In genomic region chr9:137277329-137278041, GRCh38 we compare ENCODE assay signal across 8 cellular contexts. TPM values are rescaled to one million over a fixed set of nuclear protein-coding genes. Genes with fewer than 3 reads are reported as not detected.
A peak's percentile ranks its signal among the peaks of the same experiment; 100 is the strongest.
DNase-seq lines count a peak whose midpoint lies in the region; ATAC-seq and TF ChIP-seq lines count a peak whose summit lies in the region.

Gene TOR4A, plus strand, starts transcription at chr9:137277726. Its CDS starts 964 bp downstream, at chr9:137278690.

- peak within 1 kb of the TSS; percentile 100 for H2BK15ac ChIP-seq in mesenchymal stem cell (ENCODE audit: low read depth, poor library complexity, severe bottlenecking)

- in situ Hi-C loops in endometrial microvascular endothelial cells (cut with HindIII; ENCODE audit: inconsistent ontology term, low pct_unique_long_range_greater_than_20kb, low sequenced_read_pairs), result no loop called here

- DNase-seq in CD8-positive, alpha-beta T cell, result peak in 1 of 7 experiments; percentile 28
- DNase-seq in T-helper 17 cell (no peak), mesenchymal stem cell (peak; percentile 93), upper lobe of left lung (peak; percentile 91 to 98)
- no peak for DNase-seq in stimulated activated CD4-positive, alpha-beta T cell treated with anti-CD3 and anti-CD28 coated beads, Interleukin-12 subunit alpha, Interleukin-12 subunit beta, amount 100 ng/mL, for 4 hours

- TF ChIP-seq POLR2A in GM19099 (IDR thresholded peaks at IDR 0.05; ENCODE audit: extremely low read depth, insufficient read length, low read depth) (peak; percentile 74), upper lobe of left lung (IDR thresholded peaks at IDR 0.05) (peak in 2 of 4 donors; percentile 60 to 85)

- peak in 2 of 4 donors; percentile 67 to 69 for TF ChIP-seq EP300 in upper lobe of left lung (IDR thresholded peaks at IDR 0.05)

- no peak within 1 kb of the TSS for H3K27ac ChIP-seq in CD8-positive, alpha-beta T cell (ENCODE audit: low read depth, low read length)
- H3K27ac ChIP-seq in mesenchymal stem cell (ENCODE audit: low read length, poor library complexity, severe bottlenecking), result peak within 1 kb of the TSS; percentile 84
- H3K27ac ChIP-seq in upper lobe of left lung, result peak within 1 kb of the TSS; percentile 95 to 98 (median 96)

- H3K4ac ChIP-seq in mesenchymal stem cell (ENCODE audit: low read depth in 1 of 2, low read length in 2 of 2), result peak within 1 kb of the TSS; percentile 95 to 97

- CTCF ChIA-PET in CD8-positive, alpha-beta T cell (lab: Charles Lee), result interaction anchor here (1.5 kb wide), 1 partner anchor 9 kb away, joined by 4 read pairs; no protein-coding TSS in a partner anchor

- under 1% methylated on average over 22 of the region's 25 CpGs for WGBS in mesenchymal stem cell
- 1 to 14% methylated on average over 13 to 20 of the region's 25 CpGs for WGBS in upper lobe of left lung, 2 donors

- H3K27me3 Mint-ChIP-seq in CD8-positive, alpha-beta T cell (ENCODE audit: low read depth), result peaks cover 13% of the 10 kb centered on the region
- peaks cover 5% of the 10 kb centered on the region for H3K27me3 Mint-ChIP-seq in T-helper 17 cell

- intact Hi-C loops in CD8-positive, alpha-beta T cell (cut with DNase I, micrococcal nuclease), result no loop called here

- peak within 1 kb of the TSS; percentile 51 to 82 for H3K23ac ChIP-seq in mesenchymal stem cell (ENCODE audit: low read length in 2 of 2)

- peak within 1 kb of the TSS; percentile 37 for H2BK5ac ChIP-seq in mesenchymal stem cell (ENCODE audit: low read depth, low read length, poor library complexity, severe bottlenecking)

- peaks cover 39% of the 10 kb centered on the region for H3K79me1 ChIP-seq in mesenchymal stem cell (replicated peaks; ENCODE audit: low read length, poor library complexity, severe bottlenecking)

- H3K36me3 Mint-ChIP-seq in CD8-positive, alpha-beta T cell, result peaks cover 7% of the 10 kb centered on the region
- H3K36me3 Mint-ChIP-seq in T-helper 17 cell (ENCODE audit: low read depth), result no peaks in the 10 kb centered on the region

- H2BK120ac ChIP-seq in mesenchymal stem cell (ENCODE audit: low read depth, low read length), result peak within 1 kb of the TSS; percentile 98

- peak within 1 kb of the TSS; percentile 80 for H3K4me2 ChIP-seq in mesenchymal stem cell (ENCODE audit: low read length, poor library complexity, severe bottlenecking)

- peak within 1 kb of the TSS; percentile 95 to 97 for H2BK12ac ChIP-seq in mesenchymal stem cell (ENCODE audit: low read length in 2 of 2)

- H4K8ac ChIP-seq in mesenchymal stem cell (ENCODE audit: low read length), result peak within 1 kb of the TSS; percentile 94

- POLR2A ChIA-PET in CD8-positive, alpha-beta T cell (lab: Charles Lee), result interaction anchor here (1.6 kb wide), 1 partner anchor 37 kb away, joined by 5 read pairs; the partner anchor contains the start of gene TUBB4B

- H3K4me3 ChIP-seq in CD8-positive, alpha-beta T cell (ENCODE audit: low read depth, low read length), result peak within 1 kb of the TSS; percentile 27
- H3K4me3 ChIP-seq in mesenchymal stem cell (ENCODE audit: insufficient read depth in 1 of 2, low read depth in 1 of 2, low read length in 2 of 2) (peak within 1 kb of the TSS; percentile 63 to 70), upper lobe of left lung (peak within 1 kb of the TSS; percentile 64 to 86 (median 70))

- peaks cover 4% of the 10 kb centered on the region for H3K4me1 Mint-ChIP-seq in CD8-positive, alpha-beta T cell (ENCODE audit: low read depth)
- H3K4me1 Mint-ChIP-seq in T-helper 17 cell, result peaks cover 19% of the 10 kb centered on the region

- H3K27ac Mint-ChIP-seq in CD8-positive, alpha-beta T cell, result no peak within 1 kb of the TSS
- H3K27ac Mint-ChIP-seq in T-helper 17 cell, result peak within 1 kb of the TSS; percentile 77

- peaks cover 4% of the 10 kb centered on the region for H3K36me3 ChIP-seq in CD8-positive, alpha-beta T cell (ENCODE audit: insufficient read depth, low read length)
- H3K36me3 ChIP-seq in mesenchymal stem cell (ENCODE audit: control insufficient read depth in 1 of 2, insufficient read depth in 2 of 2, low read depth in 1 of 2, low read length in 2 of 2) (peaks cover 12 to 62% of the 10 kb centered on the region in 2 experiments), upper lobe of left lung (peaks cover 10 to 47% (median 35%) of the 10 kb centered on the region in 4 donors)

- no peaks in the 10 kb centered on the region for H3K9me3 ChIP-seq in CD8-positive, alpha-beta T cell (ENCODE audit: low read length)
- H3K9me3 ChIP-seq in T-helper 17 cell (ENCODE audit: control insufficient read depth, low read length, poor library complexity, severe bottlenecking) (no peaks in the 10 kb centered on the region), mesenchymal stem cell (ENCODE audit: control insufficient read depth, low read length) (no peaks in the 10 kb centered on the region), upper lobe of left lung (no peaks in the 10 kb centered on the region)

- H3K9me3 Mint-ChIP-seq in CD8-positive, alpha-beta T cell, result no peaks in the 10 kb centered on the region

- peak; percentile 34 for ATAC-seq in CD8-positive, alpha-beta T cell
- peak; percentile 59 for ATAC-seq in HG03378 (IDR thresholded peaks at IDR 0.05; ENCODE audit: unreplicated experiment)
- peak; percentile 64 for ATAC-seq in T-helper 17 cell
- peak; percentile 88 to 94 for ATAC-seq in upper lobe of left lung (ENCODE audit: low FRiP score in 2 of 2)

- peaks cover 21% of the 10 kb centered on the region for H3K4me1 ChIP-seq in CD8-positive, alpha-beta T cell (ENCODE audit: insufficient read depth, low read length)
- H3K4me1 ChIP-seq in mesenchymal stem cell (ENCODE audit: control insufficient read depth, insufficient read depth, low read depth, low read length), result peaks cover 70% of the 10 kb centered on the region
- peaks cover 38 to 93% (median 63%) of the 10 kb centered on the region in 4 donors for H3K4me1 ChIP-seq in upper lobe of left lung

- peak within 1 kb of the TSS; percentile 99 for H4K91ac ChIP-seq in mesenchymal stem cell (ENCODE audit: low read length)

- peaks cover 3% of the 10 kb centered on the region for H3K27me3 ChIP-seq in CD8-positive, alpha-beta T cell (ENCODE audit: insufficient read depth, low read length)
- H3K27me3 ChIP-seq in mesenchymal stem cell (ENCODE audit: control insufficient read depth in 1 of 2, insufficient read depth in 1 of 2, low read length in 2 of 2) (peaks cover 0 to 41% of the 10 kb centered on the region in 2 experiments), upper lobe of left lung (no peaks in the 10 kb centered on the region)

- H2AK5ac ChIP-seq in mesenchymal stem cell (ENCODE audit: low read length, severe bottlenecking), result peak within 1 kb of the TSS; percentile 55

- H3K18ac ChIP-seq in mesenchymal stem cell (ENCODE audit: low read depth in 1 of 2, low read length in 2 of 2), result peak within 1 kb of the TSS; percentile 88 to 98

- no peak within 1 kb of the TSS for H2AFZ ChIP-seq in mesenchymal stem cell (ENCODE audit: low read depth, low read length)

- peak within 1 kb of the TSS; percentile 45 for H3K4me3 Mint-ChIP-seq in CD8-positive, alpha-beta T cell
- H3K4me3 Mint-ChIP-seq in T-helper 17 cell, result peak within 1 kb of the TSS; percentile 84

- peak within 1 kb of the TSS; percentile 41 for H3K9ac ChIP-seq in mesenchymal stem cell (ENCODE audit: low read length)

- TF ChIP-seq CTCF in CD8-positive, alpha-beta T cell (IDR thresholded peaks at IDR 0.05), result no peak
- peak in 5 of 6 experiments; percentile 16 to 54 (median 46) for TF ChIP-seq CTCF in upper lobe of left lung (IDR thresholded peaks at IDR 0.05)

- H3K14ac ChIP-seq in mesenchymal stem cell (ENCODE audit: low read length in 2 of 2), result peak within 1 kb of the TSS in 1 of 2 experiments; percentile 90

RNA-seq across cellular contexts. Expression of gene TOR4A, which starts in this region (rescaled TPM):
- total RNA-seq in CD8-positive, alpha-beta T cell, result under 1 TPM; 0.22 to 0.42 TPM
- total RNA-seq in T-helper 17 cell, result 1 to 10 TPM; 2.1 to 4.0 TPM
- 53.1 TPM for total RNA-seq in endometrial microvascular endothelial cells (ENCODE audit: inconsistent ontology term)
- 30.3 TPM for polyA plus RNA-seq in mesenchymal stem cell (2013, experiment 1 of 2)
- 30.0 TPM for polyA plus RNA-seq in mesenchymal stem cell (2013, experiment 2 of 2)
- 10 to 100 TPM; 31.5 to 62.6 (median 39.2) TPM for total RNA-seq in upper lobe of left lung

Comparison
In these comparisons a context has a peak if more than half of its experiments do, and no peak if none do; other contexts are left out.
1. RNA of gene TOR4A (total RNA-seq): 53.1 TPM in endometrial microvascular endothelial cells (single experiment) and 31.5 to 62.6 TPM in upper lobe of left lung; 2.1 to 4.0 TPM in T-helper 17 cell and 0.22 to 0.42 TPM in CD8-positive, alpha-beta T cell; every median in the first group is over 4 times any median in the second.
2. Peak in ATAC-seq and H3K4me3 ChIP-seq in CD8-positive, alpha-beta T cell; RNA of the gene not detected or under 1 TPM.
3. ATAC-seq: peak in every context shown above with its lines; median percentile 91 in upper lobe of left lung; 64 in T-helper 17 cell; 59 in HG03378; 34 in CD8-positive, alpha-beta T cell.
4. DNase-seq: peak in mesenchymal stem cell (single experiment) and upper lobe of left lung (2 of 2); none in T-helper 17 cell (0 of 3) and stimulated activated CD4-positive, alpha-beta T cell treated with anti-CD3 and anti-CD28 coated beads, Interleukin-12 subunit alpha, Interleukin-12 subunit beta, amount 100 ng/mL, for 4 hours (single experiment).
5. Peak in every context shown above with its lines, with median percentiles within 50 percentile points of each other: H3K4me3 ChIP-seq.